In the genomic region with DNA sequence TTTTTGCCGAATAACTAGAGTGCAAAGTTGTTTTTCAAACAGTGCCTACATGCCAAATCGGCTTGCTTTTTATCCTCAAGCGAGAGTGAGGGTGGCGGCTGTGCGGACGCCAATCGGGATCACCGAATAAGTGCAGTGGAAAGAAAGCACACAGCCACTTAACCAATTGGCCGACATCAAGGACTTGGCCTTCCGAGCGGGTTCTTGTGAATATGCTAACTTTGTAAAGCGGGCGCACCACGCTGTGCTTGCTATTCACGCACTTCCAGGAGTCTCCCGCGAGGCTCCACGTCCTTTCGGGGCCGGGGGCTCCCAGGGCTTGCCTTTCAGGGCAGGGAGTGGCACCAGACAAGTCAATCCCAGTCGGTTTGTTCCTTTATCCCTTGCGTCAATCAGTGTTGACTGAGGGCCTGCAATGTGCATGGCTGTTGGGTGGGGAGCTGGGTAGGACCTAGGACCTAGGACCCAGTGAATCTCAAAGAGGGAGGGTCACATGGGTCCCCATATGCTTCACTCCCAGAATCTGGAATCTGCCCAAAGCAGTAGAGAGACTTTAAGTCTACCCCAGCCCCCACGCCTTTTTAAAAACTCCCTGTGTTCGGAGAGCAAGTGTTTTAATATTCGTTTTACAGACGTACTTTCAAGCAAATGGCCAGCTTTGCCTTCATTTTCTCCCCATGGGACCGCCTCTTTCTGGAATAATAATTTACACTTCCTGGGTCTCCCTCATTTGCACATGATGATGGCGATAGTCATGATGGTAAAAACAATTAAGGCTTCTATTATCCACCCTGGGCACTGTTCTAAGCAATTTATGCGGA, we compare ENCODE assay signal across 8 cellular contexts. TPM values are rescaled to one million over a fixed set of nuclear protein-coding genes. Genes with fewer than 3 reads are reported as not detected.
DNase-seq lines count a peak whose midpoint lies in the region; ATAC-seq, FAIRE-seq and TF ChIP-seq lines count a peak whose summit lies in the region.

No MANE protein-coding gene starts in this region.

- dilution Hi-C loops in endothelial cell of umbilical vein (cut with MboI; ENCODE audit: extremely low pct_ligation_motif_present, low sequenced_read_pairs): no loop called here

- H3K4me3 ChIP-seq in endothelial cell of umbilical vein (replicated peaks in 1 of 3; ENCODE audit: insufficient read depth in 1 of 3, low read depth in 1 of 3, low read length in 3 of 3) (peak overlapping the region; percentile 28 to 51 (median 48)), mucosa of stomach (ENCODE audit: low read length) (peak overlapping the region; percentile 37)

- H3K9me3 ChIP-seq in endothelial cell of umbilical vein (replicated peaks; ENCODE audit: control insufficient read depth, insufficient read depth, low read length) (no peaks in the 10 kb centered on the region), mucosa of stomach (ENCODE audit: control insufficient read depth, low read length) (no peaks in the 10 kb centered on the region)

- CTCF ChIA-PET in endothelial cell of umbilical vein (lab: Charles Lee): interaction anchor here (0.7 to 1.8 kb wide), 8 partner anchors 13 to 1121 kb away, joined by 3 to 11 read pairs (median 4); a partner anchor contains a TSS

- BruUV-seq in endothelial cell of umbilical vein (replicated peaks; lab: Mats Ljungman, UMichigan): no TSS peak

- DNase-seq in D341Med (ENCODE audit: low spot score): peak; percentile 43
- DNase-seq in NCI-H69 (lab: John Stamatoyannopoulos, UW): peak; percentile 50
- DNase-seq in endothelial cell of umbilical vein (ENCODE audit: low read depth, low spot score): no peak
- no peak for DNase-seq in inferior parietal cortex (ENCODE audit: extremely low spot score)
- DNase-seq in NCI-H1436 (lab: John Stamatoyannopoulos, UW): no peak
- no peak for DNase-seq in NCI-H774 (lab: John Stamatoyannopoulos, UW)

- POLR2A ChIA-PET in endothelial cell of umbilical vein (lab: Charles Lee): no interaction called here

- no peaks in the 10 kb centered on the region for H4K20me1 ChIP-seq in endothelial cell of umbilical vein (replicated peaks; ENCODE audit: control insufficient read depth, extremely low read depth, insufficient read depth, low read length)

- no peak for TF ChIP-seq POLR2A in endothelial cell of umbilical vein (IDR thresholded peaks at IDR 0.05; ENCODE audit: low read depth, low read length)

- H2AFZ ChIP-seq in endothelial cell of umbilical vein (ENCODE audit: low read depth, low read length): peak overlapping the region; percentile 95

- FAIRE-seq in endothelial cell of umbilical vein (lab: Jason Lieb, UNC): peak; percentile 71

- H3K4me1 ChIP-seq in endothelial cell of umbilical vein (ENCODE audit: control insufficient read depth, extremely low read depth, insufficient read depth, low read length) (peaks cover 14% of the 10 kb centered on the region), mucosa of stomach (ENCODE audit: control insufficient read depth, insufficient read depth, low read length) (peaks cover 33% of the 10 kb centered on the region)

- no peak overlapping the region for H3K27ac ChIP-seq in endothelial cell of umbilical vein (ENCODE audit: insufficient read depth, low read depth, low read length)

- no peaks in the 10 kb centered on the region for H3K9me1 ChIP-seq in endothelial cell of umbilical vein (replicated peaks; ENCODE audit: control insufficient read depth, extremely low read depth, insufficient read depth, low read length)

- H3K4me2 ChIP-seq in endothelial cell of umbilical vein (ENCODE audit: insufficient read depth, low read length): peak overlapping the region; percentile 56

- H3K36me3 ChIP-seq in endothelial cell of umbilical vein (ENCODE audit: control insufficient read depth in 2 of 2, extremely low read depth in 1 of 2, insufficient read depth in 2 of 2, low read length in 2 of 2) (no peaks in the 10 kb centered on the region), mucosa of stomach (ENCODE audit: control insufficient read depth, insufficient read depth, low read length) (no peaks in the 10 kb centered on the region)

- ATAC-seq in GM18868 (IDR thresholded peaks at IDR 0.05; ENCODE audit: unreplicated experiment): no peak

- intact Hi-C loops in endothelial cell of umbilical vein (cut with micrococcal nuclease): loop anchor here (5.0 to 10.0 kb wide), 6 partner anchors 117 to 1123 kb away; a partner anchor contains a TSS

- H3K9ac ChIP-seq in endothelial cell of umbilical vein (replicated peaks; ENCODE audit: extremely low read depth, insufficient read depth, low read length) (peak overlapping the region; percentile 38), mucosa of stomach (ENCODE audit: low read length) (peak overlapping the region; percentile 83)

- H3K79me2 ChIP-seq in endothelial cell of umbilical vein (ENCODE audit: control insufficient read depth, insufficient read depth, low read length): no peaks in the 10 kb centered on the region

- H3K27me3 ChIP-seq in endothelial cell of umbilical vein (ENCODE audit: control insufficient read depth in 2 of 2, insufficient read depth in 2 of 2, low read length in 2 of 2): peaks cover 0 to 1% of the 10 kb centered on the region in 2 experiments
- H3K27me3 ChIP-seq in mucosa of stomach (ENCODE audit: control insufficient read depth, insufficient read depth, low read length): no peaks in the 10 kb centered on the region

- TF ChIP-seq CTCF in endothelial cell of umbilical vein (IDR thresholded peaks at IDR 0.05; ENCODE audit: extremely low read depth in 1 of 2, insufficient read depth in 1 of 2, low read depth in 1 of 2, low read length in 2 of 2): no peak

TF ChIP-seq in endothelial cell of umbilical vein, 7 proteins besides CTCF, POLR2A, EP300 and RAD21:
- peak; percentile 22 for TF ChIP-seq EZH2 (IDR thresholded peaks at IDR 0.05; ENCODE audit: borderline replicate concordance, low read depth, low read length, severe bottlenecking)
- TF ChIP-seq POLR2AphosphoS5 (IDR thresholded peaks at IDR 0.05; ENCODE audit: insufficient read depth, low read depth, low read length): no peak

RNA-seq across cellular contexts. Expression of a gene that starts 2.0 kb away (rescaled TPM):
- total RNA-seq in endothelial cell of umbilical vein: not detected in 2 replicates
- polyA plus RNA-seq in endothelial cell of umbilical vein: not detected in 2 replicates
- polyA plus RNA-seq in endothelial cell of umbilical vein (2011; cell fraction: cytosol; rRNA removed): not detected in 2 replicates
- polyA plus RNA-seq in endothelial cell of umbilical vein (2011; cell fraction: nucleus; rRNA removed): not detected in 2 replicates
- polyA plus RNA-seq in endothelial cell of umbilical vein (2012): not detected in 2 replicates
- not detected in 2 replicates for polyA minus RNA-seq in endothelial cell of umbilical vein
- not detected for polyA minus RNA-seq in endothelial cell of umbilical vein (2011; cell fraction: cytosol; rRNA and poly(A)+ RNA removed)
- polyA minus RNA-seq in endothelial cell of umbilical vein (2011; cell fraction: nucleus; rRNA and poly(A)+ RNA removed): not detected in 2 replicates

Comparison
In these comparisons a context has a peak if more than half of its experiments do, and no peak if none do; other contexts are left out.
1. DNase-seq: peak in D341Med (single experiment) and NCI-H69 (single experiment); none in endothelial cell of umbilical vein (single experiment), inferior parietal cortex (single experiment), NCI-H1436 (single experiment) and NCI-H774 (single experiment).